Comparison of ENCODE assay signal across 29 cellular contexts in genomic region chr18:11880586-11881304, GRCh38. TPM values are rescaled to one million over a fixed set of nuclear protein-coding genes. Genes with fewer than 3 reads are reported as not detected.
DNase-seq lines count a peak whose midpoint lies in the region; ATAC-seq, FAIRE-seq and TF ChIP-seq lines count a peak whose summit lies in the region.
"Had no signal": no experiment of that assay in that cellular context is flagged by ENCODE, and none has a peak within 500 bp of the region (broad histone marks: within the 10 kb centered on the region; RNA-seq: fewer than 3 reads in every experiment).

No MANE protein-coding gene starts in this region.

- no TSS peak for BruUV-seq in GM12878 (replicated peaks; lab: Mats Ljungman, UMichigan)

- H3K4me3 Mint-ChIP-seq in GM23338 = no peak overlapping the region
- H3K4me3 Mint-ChIP-seq: activated naive CD8-positive, alpha-beta T cell treated with anti-CD3 and anti-CD28 coated beads, Interleukin-2, amount 10 ng/mL, durations not matched to agents 7 days and 5 days; central memory CD8-positive, alpha-beta T cell; nephron had no signal

- H3F3A ChIP-seq in GM23338 (replicated peaks; ENCODE audit: low read depth) = no peaks in the 10 kb centered on the region

- H3K36me3 ChIP-seq in BLaER1 (peaks cover 7% of the 10 kb centered on the region), GM23338 (ENCODE audit: insufficient read depth) (0 out of 2 replicates have a peak, but pooled peaks cover 3% of the 10 kb centered on the region), GM12878 (ENCODE audit: control insufficient read depth in 2 of 2, insufficient read depth in 2 of 2, low read length in 1 of 2) (peaks cover 3 to 9% of the 10 kb centered on the region in 2 experiments; a peak in 2 of 4 replicates), lower lobe of right lung (peaks cover 42% of the 10 kb centered on the region)
- H3K36me3 ChIP-seq: SJCRH30 had no signal

- SMC1A ChIA-PET in GM12878 (lab: Charles Lee; ENCODE audit: uncharacterized antibody, unreplicated experiment) = no interaction called here

- TF ChIP-seq RAD21 in GM12878 (IDR thresholded peaks at IDR 0.05; ENCODE audit: insufficient read depth, low read depth, low read length) = no peak

- H2AFZ ChIP-seq in GM23338 (no peak overlapping the region), GM12878 (ENCODE audit: control insufficient read depth, low read depth, low read length) (no peak overlapping the region)

- ATAC-seq in GM23338 (no peak), GM12878 (no peak), lower lobe of right lung (no peak), GM19463 (IDR thresholded peaks at IDR 0.05; ENCODE audit: unreplicated experiment) (no peak)
- ATAC-seq: pancreas had no signal

- no peaks in the 10 kb centered on the region for H3K27me3 ChIP-seq in BLaER1
- no peaks in the 10 kb centered on the region for H3K27me3 ChIP-seq in GM23338 (ENCODE audit: insufficient read depth)
- H3K27me3 ChIP-seq in GM12878 (replicated peaks in 1 of 2; ENCODE audit: control insufficient read depth in 2 of 2, insufficient read depth in 2 of 2, low read length in 1 of 2) = no peaks in the 10 kb centered on the region
- H3K27me3 ChIP-seq in lower lobe of right lung (ENCODE audit: low read depth) = no peaks in the 10 kb centered on the region
- H3K27me3 ChIP-seq: left lung, pancreas, right atrium auricular region, SJCRH30, upper lobe of left lung had no signal

- H3K9me3 ChIP-seq in BLaER1 (no peaks in the 10 kb centered on the region), GM12878 (replicated peaks; ENCODE audit: control insufficient read depth, insufficient read depth, low read length) (no peaks in the 10 kb centered on the region), lower lobe of right lung (no peaks in the 10 kb centered on the region)
- H3K9me3 ChIP-seq: left lung, pancreas, right atrium auricular region, SJCRH30, upper lobe of left lung had no signal

- peaks cover 2% of the 10 kb centered on the region for H3K9me3 Mint-ChIP-seq in GM23338
- H3K9me3 Mint-ChIP-seq: activated naive CD8-positive, alpha-beta T cell treated with anti-CD3 and anti-CD28 coated beads, Interleukin-2, amount 10 ng/mL, durations not matched to agents 7 days and 5 days; central memory CD8-positive, alpha-beta T cell; nephron had no signal

- DNase-seq in GM23338 (ENCODE audit: low spot score) (no peak), GM12878 (ENCODE audit: low read depth, low spot score) (no peak), mesenteric fat pad (ENCODE audit: low spot score) (peak; percentile 76), lower lobe of right lung (no peak), NCI-H526 (lab: John Stamatoyannopoulos, UW) (no peak), SW 1271 (lab: John Stamatoyannopoulos, UW) (no peak)
- DNase-seq: activated CD4-positive, alpha-beta T cell treated with anti-CD3 and anti-CD28 coated beads for 4 hours; activated CD8-positive, alpha-beta memory T cell treated with anti-CD3 and anti-CD28 coated beads for 24 hours; activated effector memory CD4-positive, alpha-beta T cell treated with anti-CD3 and anti-CD28 coated beads, Interleukin-2, amount 50 U/mL, for 16 hours; activated naive CD8-positive, alpha-beta T cell treated with anti-CD3 and anti-CD28 coated beads, Interleukin-2, amount 10 ng/mL, durations not matched to agents 7 days and 5 days; dermis blood vessel endothelial cell; left lung; NCI-H1694; NCI-H2171; NCI-H524 treated with DMSO at 0.1 percent for 48 hours; pancreas; SJCRH30; T-helper 1 cell had no signal

- RAD21 ChIA-PET in GM12878 (lab: Charles Lee; ENCODE audit: unreplicated experiment) = no interaction called here

- POLR2A ChIA-PET in GM12878 (lab: Charles Lee) = no interaction called here

- FAIRE-seq in GM12878 (lab: Jason Lieb, UNC) = no peak
- FAIRE-seq: endometrium, G401.6, islet of Langerhans, pancreas, RCC 7860, TTC549 had no signal

- peaks cover 44% of the 10 kb centered on the region for H3K4me1 ChIP-seq in BLaER1
- peaks cover 7% of the 10 kb centered on the region for H3K4me1 ChIP-seq in GM23338 (ENCODE audit: insufficient read depth)
- peaks cover 19% of the 10 kb centered on the region for H3K4me1 ChIP-seq in GM12878 (ENCODE audit: control insufficient read depth, insufficient read depth, low read length)
- H3K4me1 ChIP-seq in lower lobe of right lung = peaks cover 17% of the 10 kb centered on the region
- H3K4me1 ChIP-seq: pancreas, right atrium auricular region, SJCRH30 had no signal

- H3K36me3 Mint-ChIP-seq in GM23338 (ENCODE audit: low read depth) = peaks cover 28% of the 10 kb centered on the region

- 0 out of 2 replicates have a peak, but pooled peaks have one; percentile 29 for TF ChIP-seq POLR2A in GM12878 (IDR thresholded peaks at IDR 0.05; ENCODE audit: low read depth, low read length)

- intact Hi-C loops in GM12878 (cut with micrococcal nuclease; ENCODE audit: unreplicated experiment) = no loop called here
- intact Hi-C loops in lower lobe of right lung (cut with DNase I) = no loop called here

- WGBS in GM12878 (ENCODE audit: insufficient coverage, insufficient replicate concordance, low lambda C conversion rate, missing lambda C conversion rate) = 97% methylated on average over 30 of the region's 30 CpGs

- H3K27ac ChIP-seq in BLaER1 = no peak overlapping the region
- H3K27ac ChIP-seq in GM23338 (ENCODE audit: low read depth) = no peak overlapping the region
- no peak overlapping the region for H3K27ac ChIP-seq in GM12878 (ENCODE audit: control insufficient read depth, insufficient read depth)
- H3K27ac ChIP-seq in lower lobe of right lung = no peak overlapping the region
- H3K27ac ChIP-seq: pancreas, right atrium auricular region, SJCRH30 had no signal

- CTCF ChIA-PET in GM12878 (lab: Yijun Ruan, JAX) = no interaction called here

- TF ChIP-seq CTCF in GM23338 (conservative IDR thresholded peaks at IDR 0.05; ENCODE audit: low read depth in 2 of 2) (no peak), GM12878 (IDR thresholded peaks at IDR 0.05 in 2 of 3, conservative IDR thresholded peaks at IDR 0.05 in 1 of 3; ENCODE audit: control insufficient read depth in 2 of 3, extremely low read depth in 1 of 3, insufficient read depth in 1 of 3, low read depth in 3 of 3, low read length in 3 of 3) (no peak), lower lobe of right lung (IDR thresholded peaks at IDR 0.05) (no peak)

- no peaks in the 10 kb centered on the region for H3K79me2 ChIP-seq in GM23338 (replicated peaks; ENCODE audit: insufficient read depth)
- H3K79me2 ChIP-seq in GM12878 (ENCODE audit: control insufficient read depth, insufficient read depth, low read length) = no peaks in the 10 kb centered on the region

- H3K4me2 ChIP-seq in BLaER1 (peak overlapping the region; percentile 38), GM23338 (no peak overlapping the region), GM12878 (ENCODE audit: control insufficient read depth, insufficient read depth) (no peak overlapping the region)

- TF ChIP-seq EP300 in GM12878 (IDR thresholded peaks at IDR 0.05; ENCODE audit: borderline replicate concordance in 1 of 2, control insufficient read depth in 1 of 2, low read depth in 2 of 2, low read length in 2 of 2) = no peak

- no peak overlapping the region for H3K9ac ChIP-seq in BLaER1
- no peak overlapping the region for H3K9ac ChIP-seq in GM12878 (ENCODE audit: control insufficient read depth, insufficient read depth, low read length)

- H3K4me3 ChIP-seq in BLaER1 (no peak overlapping the region), GM23338 (no peak overlapping the region), GM12878 (no peak overlapping the region), lower lobe of right lung (no peak overlapping the region)
- H3K4me3 ChIP-seq: left lung, pancreas, right atrium auricular region, SJCRH30, upper lobe of left lung had no signal

- H3K9me2 ChIP-seq in GM23338 (ENCODE audit: insufficient read depth) = no peaks in the 10 kb centered on the region

- H4K20me1 ChIP-seq in BLaER1 = no peaks in the 10 kb centered on the region
- no peaks in the 10 kb centered on the region for H4K20me1 ChIP-seq in GM23338 (replicated peaks; ENCODE audit: insufficient read depth)
- no peaks in the 10 kb centered on the region for H4K20me1 ChIP-seq in GM12878 (ENCODE audit: control insufficient read depth, insufficient read depth)

- peak overlapping the region; percentile 14; the same call in 1 of the 2 replicates for H3K27ac Mint-ChIP-seq in GM23338
- H3K27ac Mint-ChIP-seq: activated naive CD8-positive, alpha-beta T cell treated with anti-CD3 and anti-CD28 coated beads, Interleukin-2, amount 10 ng/mL, durations not matched to agents 7 days and 5 days; nephron had no signal

- in situ Hi-C loops in GM12878 (cut with MboI) = no loop called here

- peaks cover 9% of the 10 kb centered on the region; the same call in 2 of the 3 replicates for H3K4me1 Mint-ChIP-seq in GM23338
- H3K4me1 Mint-ChIP-seq: activated naive CD8-positive, alpha-beta T cell treated with anti-CD3 and anti-CD28 coated beads, Interleukin-2, amount 10 ng/mL, durations not matched to agents 7 days and 5 days; nephron had no signal

- no peaks in the 10 kb centered on the region for H3K27me3 Mint-ChIP-seq in GM23338 (ENCODE audit: insufficient read depth, low read depth, poor library complexity)
- H3K27me3 Mint-ChIP-seq: activated naive CD8-positive, alpha-beta T cell treated with anti-CD3 and anti-CD28 coated beads, Interleukin-2, amount 10 ng/mL, durations not matched to agents 7 days and 5 days; central memory CD8-positive, alpha-beta T cell had no signal

RNA-seq across cellular contexts. Expression of gene MPPE1, which starts 27.4 kb away (rescaled TPM):
- total RNA-seq in GM23338 (2014; rRNA removed; shearing (Covaris generic)) = 18.8 and 29.8 TPM in 2 replicates
- polyA plus RNA-seq in GM23338 (2016; fragmentation: Nextera tagmentation; extraction: Ambion mirVana) (24.6 and 25.1 TPM in 2 replicates), GM12878 (2011; rRNA removed) (32.3 and 33.5 TPM in 2 replicates), GM12878 (2014; fragmentation: Illumina TruSeq; extraction: Trizol) (18.6 and 19.5 TPM in 2 replicates), GM12878 (2014; fragmentation: Nextera tagmentation; extraction: Ambion mirVana) (10 to 100 TPM; 13.8 to 15.6 TPM), GM12878 (2014; rRNA removed) (27.7 and 33.6 TPM in 2 replicates), GM12878 (2016; fragmentation: Nextera tagmentation; extraction: Ambion mirVana) (10 to 100 TPM; 30.3 to 34.5 TPM)
- 62.0 and 65.4 TPM in 2 replicates for total RNA-seq in GM12878 (2013; cell fraction: nucleolus; rRNA removed)
- total RNA-seq in GM12878 (2014; rRNA removed) (24.9 and 26.4 TPM in 2 replicates), GM12878 (2014; rRNA removed; fragmentation: Illumina TruSeq; extraction: Trizol) (14.5 and 17.5 TPM in 2 replicates), GM12878 (2021) (24.0 and 31.5 TPM in 2 replicates), mesenteric fat pad (30.5 TPM), lower lobe of right lung (62.1 TPM)
- 12.3 TPM for polyA plus RNA-seq in GM12878 (2011; ENCODE audit: low read depth)
- polyA plus RNA-seq in GM12878 (2011; cell fraction: cytosol; rRNA removed) = 16.8 and 24.6 TPM in 2 replicates
- polyA plus RNA-seq in GM12878 (2011; cell fraction: nucleus; rRNA removed) = 75.7 and 80.6 TPM in 2 replicates
- 14.2 and 17.6 TPM in 2 replicates for polyA plus RNA-seq in GM12878 (2012)
- polyA minus RNA-seq in GM12878 (2011; rRNA and poly(A)+ RNA removed) = 22.8 and 26.5 TPM in 2 replicates
- 7.2 and 12.5 TPM in 2 replicates for polyA minus RNA-seq in GM12878 (2011; cell fraction: cytosol; rRNA and poly(A)+ RNA removed)
- 21.8 and 43.2 TPM in 2 replicates for polyA minus RNA-seq in GM12878 (2011; cell fraction: nucleus; rRNA and poly(A)+ RNA removed)

RNA-seq across cellular contexts. Expression of gene CHMP1B, which starts 29.5 kb away (rescaled TPM):
- total RNA-seq in GM23338 (2014; rRNA removed; shearing (Covaris generic)) = 47.4 and 52.1 TPM in 2 replicates
- 38.5 and 41.8 TPM in 2 replicates for polyA plus RNA-seq in GM23338 (2016; fragmentation: Nextera tagmentation; extraction: Ambion mirVana)
- total RNA-seq in GM12878 (2013; cell fraction: nucleolus; rRNA removed) = 23.6 and 24.0 TPM in 2 replicates
- 17.8 and 21.1 TPM in 2 replicates for total RNA-seq in GM12878 (2014; rRNA removed)
- total RNA-seq in GM12878 (2014; rRNA removed; fragmentation: Illumina TruSeq; extraction: Trizol) = 19.0 and 19.9 TPM in 2 replicates
- 14.4 and 15.1 TPM in 2 replicates for total RNA-seq in GM12878 (2021)
- 10.6 TPM for polyA plus RNA-seq in GM12878 (2011; ENCODE audit: low read depth)
- polyA plus RNA-seq in GM12878 (2011; rRNA removed) = 20.4 and 25.7 TPM in 2 replicates
- polyA plus RNA-seq in GM12878 (2011; cell fraction: cytosol; rRNA removed) = 17.4 and 20.5 TPM in 2 replicates
- 10.6 and 13.5 TPM in 2 replicates for polyA plus RNA-seq in GM12878 (2011; cell fraction: nucleus; rRNA removed)
- 15.8 and 16.9 TPM in 2 replicates for polyA plus RNA-seq in GM12878 (2012)
- polyA plus RNA-seq in GM12878 (2014; fragmentation: Illumina TruSeq; extraction: Trizol) = 15.4 and 18.1 TPM in 2 replicates
- 10 to 100 TPM in 1 of 2 experiments, 1 to 10 TPM in 1; 8.5 to 12.1 TPM for polyA plus RNA-seq in GM12878 (2014; fragmentation: Nextera tagmentation; extraction: Ambion mirVana)
- 17.4 and 20.1 TPM in 2 replicates for polyA plus RNA-seq in GM12878 (2014; rRNA removed)
- polyA plus RNA-seq in GM12878 (2016; fragmentation: Nextera tagmentation; extraction: Ambion mirVana) = 10 to 100 TPM; 22.0 to 24.0 TPM
- 13.7 and 15.6 TPM in 2 replicates for polyA minus RNA-seq in GM12878 (2011; rRNA and poly(A)+ RNA removed)
- 6.0 and 9.0 TPM in 2 replicates for polyA minus RNA-seq in GM12878 (2011; cell fraction: cytosol; rRNA and poly(A)+ RNA removed)
- polyA minus RNA-seq in GM12878 (2011; cell fraction: nucleus; rRNA and poly(A)+ RNA removed) = 8.1 and 9.9 TPM in 2 replicates
- 43.9 TPM for total RNA-seq in mesenteric fat pad
- total RNA-seq in lower lobe of right lung = 39.4 TPM
